2 cellular contexts compared by ENCODE assay signal in the genomic region with DNA sequence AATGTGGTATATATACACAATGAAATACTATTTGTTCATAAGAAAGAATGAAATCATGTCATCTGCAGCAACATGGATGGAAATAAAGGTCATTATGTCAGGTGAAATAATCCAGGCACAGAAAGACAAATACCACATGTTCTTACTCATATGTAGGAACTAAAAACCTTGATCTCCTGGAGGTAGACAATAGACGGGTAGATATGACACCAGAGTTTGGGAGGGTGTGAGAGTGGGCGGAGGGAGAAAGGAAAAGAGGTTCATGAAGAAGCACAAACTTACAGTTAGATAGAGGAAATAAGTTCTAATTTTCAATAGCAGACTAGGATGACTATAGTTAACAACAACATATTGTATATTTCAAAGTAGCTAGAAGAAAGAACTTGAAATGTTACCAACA. TPM values are rescaled to one million over a fixed set of nuclear protein-coding genes. Genes with fewer than 3 reads are reported as not detected.
"Had no signal": no experiment of that assay in that cellular context is flagged by ENCODE, and none has a peak within 500 bp of the region (broad histone marks: within the 10 kb centered on the region; RNA-seq: fewer than 3 reads in every experiment).

No MANE protein-coding gene starts in this region.

RNA-seq across cellular contexts. Expression of a gene that starts 22.1 kb away (rescaled TPM):
- total RNA-seq: ascending aorta, cardiac muscle cell had no signal
- polyA plus RNA-seq: cardiac muscle cell had no signal
